8 cellular contexts compared by ENCODE assay signal in the genomic region with DNA sequence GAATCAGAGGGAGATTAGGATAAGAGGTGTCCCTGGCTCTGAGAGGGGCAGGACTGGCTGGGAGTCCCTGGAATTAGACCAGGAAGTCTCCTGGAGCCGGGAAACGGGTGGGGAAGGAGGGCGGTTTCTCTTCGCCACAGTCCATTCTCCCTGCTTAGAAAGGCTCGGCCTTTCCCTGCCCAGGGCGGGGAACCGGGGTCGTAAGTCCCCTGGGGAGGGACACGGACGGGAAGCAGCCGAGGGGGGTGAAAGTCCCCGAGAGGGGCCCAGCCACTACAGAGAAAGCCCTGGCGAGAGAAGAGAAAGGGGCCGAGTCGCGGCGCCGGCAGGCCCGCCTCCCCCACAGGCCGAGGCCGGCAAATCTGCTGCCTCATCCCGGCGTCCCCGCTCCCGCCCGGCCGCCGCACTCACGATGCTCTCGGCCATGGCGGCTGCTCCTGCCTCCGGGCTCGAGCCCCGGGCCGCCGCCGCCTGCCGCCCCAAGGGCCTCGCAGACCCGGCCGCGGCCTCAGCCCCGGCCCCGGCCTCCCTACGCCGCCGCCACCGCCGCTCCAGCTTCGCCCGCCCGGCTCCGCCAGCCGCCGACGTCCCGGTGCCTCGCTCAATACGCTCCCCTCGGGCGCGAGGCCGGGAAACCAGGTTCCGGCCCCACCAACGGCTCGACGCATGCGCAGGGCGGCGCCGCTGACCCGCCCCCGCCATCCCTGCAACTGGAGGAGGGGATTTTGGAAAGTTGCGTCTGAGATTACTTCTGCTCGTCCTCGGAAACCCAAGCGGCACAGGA. TPM values are rescaled to one million over a fixed set of nuclear protein-coding genes. Genes with fewer than 3 reads are reported as not detected.
DNase-seq lines count a peak whose midpoint lies in the region; FAIRE-seq and TF ChIP-seq lines count a peak whose summit lies in the region.

A gene (minus strand): TSS at position 608 of the 784 bp plus-strand sequence. CDS start 182 bp downstream, at position 426.
A gene (plus strand): TSS at position 692 of the 784 bp plus-strand sequence. CDS start 5,217 bp downstream, outside the sequence.

- H3K4me3 ChIP-seq in DOHH2 (ENCODE audit: low read length), result peak within 1 kb of the TSS; percentile 91
- H3K4me3 ChIP-seq in GM23248, result peak within 1 kb of the TSS; percentile 90
- H3K4me3 ChIP-seq in Loucy (ENCODE audit: low read length, poor library complexity, severe bottlenecking), result peak within 1 kb of the TSS; percentile 93
- H3K4me3 ChIP-seq in neuronal stem cell (ENCODE audit: low read length in 2 of 2), result peak within 1 kb of the TSS; percentile 82 to 99
- H3K4me3 ChIP-seq in subcutaneous abdominal adipose tissue (ENCODE audit: low read depth in 1 of 5, low read length in 5 of 5), result peak within 1 kb of the TSS; percentile 71 to 96 (median 90)

- H2BK5ac ChIP-seq in neuronal stem cell (ENCODE audit: low read length), result peak within 1 kb of the TSS; percentile 87

- peak within 1 kb of the TSS; percentile 66 for H3K4ac ChIP-seq in neuronal stem cell (ENCODE audit: low read length)

- no peak within 1 kb of the TSS for H2BK15ac ChIP-seq in neuronal stem cell (ENCODE audit: low read length)

- TF ChIP-seq CTCF in DOHH2 (IDR thresholded peaks at IDR 0.05; ENCODE audit: low read depth, low read length, poor library complexity, severe bottlenecking) (no peak), Loucy (conservative IDR thresholded peaks at IDR 0.05; ENCODE audit: low read length) (no peak)

- H3K4me2 ChIP-seq in DOHH2 (ENCODE audit: low read length) (peak within 1 kb of the TSS; percentile 89), GM23248 (ENCODE audit: unreplicated experiment) (peak within 1 kb of the TSS; percentile 89), Loucy (ENCODE audit: low read depth, low read length, poor library complexity, severe bottlenecking) (peak within 1 kb of the TSS; percentile 76), neuronal stem cell (ENCODE audit: insufficient read depth, low read length, poor library complexity, severe bottlenecking) (peak within 1 kb of the TSS; percentile 62)

- H3K14ac ChIP-seq in neuronal stem cell (ENCODE audit: low read length), result peak within 1 kb of the TSS; percentile 6

- peaks cover 51% of the 10 kb centered on the region for H3K79me2 ChIP-seq in DOHH2 (ENCODE audit: control insufficient read depth, low read length)
- peaks cover 50% of the 10 kb centered on the region for H3K79me2 ChIP-seq in GM23248 (ENCODE audit: insufficient read depth)
- H3K79me2 ChIP-seq in Loucy (ENCODE audit: insufficient read depth, low read length), result peaks cover 50% of the 10 kb centered on the region

- H3K27me3 ChIP-seq in DOHH2 (ENCODE audit: control insufficient read depth, low read length) (no peaks in the 10 kb centered on the region), GM23248 (replicated peaks; ENCODE audit: insufficient read depth) (no peaks in the 10 kb centered on the region), Loucy (ENCODE audit: insufficient read depth, low read length, poor library complexity, severe bottlenecking) (no peaks in the 10 kb centered on the region), neuronal stem cell (ENCODE audit: control insufficient read depth in 3 of 3, insufficient read depth in 3 of 3, low read depth in 1 of 3, low read length in 3 of 3) (no peaks in the 10 kb centered on the region), subcutaneous abdominal adipose tissue (ENCODE audit: control insufficient read depth in 5 of 5, insufficient read depth in 4 of 5, low read length in 5 of 5) (no peaks in the 10 kb centered on the region)

- peak within 1 kb of the TSS; percentile 16 for H3K23ac ChIP-seq in neuronal stem cell (ENCODE audit: low read depth, low read length, poor library complexity)

- peaks cover 14% of the 10 kb centered on the region for H3F3A ChIP-seq in DOHH2 (ENCODE audit: control insufficient read depth, insufficient read depth)
- no peaks in the 10 kb centered on the region for H3F3A ChIP-seq in GM23248 (ENCODE audit: insufficient read depth)
- no peaks in the 10 kb centered on the region for H3F3A ChIP-seq in Loucy (ENCODE audit: low read depth)

- no peak within 1 kb of the TSS for H4K91ac ChIP-seq in neuronal stem cell (ENCODE audit: low read depth, low read length, poor library complexity)

- H2AFZ ChIP-seq in GM23248, result peak within 1 kb of the TSS; percentile 95
- peak within 1 kb of the TSS; percentile 91 for H2AFZ ChIP-seq in Loucy (ENCODE audit: low read length)
- H2AFZ ChIP-seq in neuronal stem cell (ENCODE audit: low read length), result peak within 1 kb of the TSS; percentile 85

- H4K8ac ChIP-seq in neuronal stem cell (ENCODE audit: low read depth, low read length), result no peak within 1 kb of the TSS

- peak within 1 kb of the TSS; percentile 58 for H2BK12ac ChIP-seq in neuronal stem cell (ENCODE audit: low read length)

- H3K4me1 ChIP-seq in DOHH2 (ENCODE audit: control insufficient read depth, low read length), result peaks cover 36% of the 10 kb centered on the region
- peaks cover 20% of the 10 kb centered on the region for H3K4me1 ChIP-seq in GM23248 (ENCODE audit: insufficient read depth)
- H3K4me1 ChIP-seq in Loucy (ENCODE audit: insufficient read depth, low read length, poor library complexity, severe bottlenecking), result peaks cover 11% of the 10 kb centered on the region
- H3K4me1 ChIP-seq in neuronal stem cell (ENCODE audit: control insufficient read depth in 2 of 2, insufficient read depth in 1 of 2, low read depth in 1 of 2, low read length in 2 of 2), result peaks cover 6 to 8% of the 10 kb centered on the region in 2 donors
- H3K4me1 ChIP-seq in subcutaneous abdominal adipose tissue (ENCODE audit: control insufficient read depth in 5 of 5, insufficient read depth in 5 of 5, low read length in 5 of 5), result peaks cover 4 to 44% (median 26%) of the 10 kb centered on the region in 5 donors

- in situ Hi-C loops in GM23248 (cut with MboI), result no loop called here

- no peak within 1 kb of the TSS for H2BK120ac ChIP-seq in neuronal stem cell (ENCODE audit: low read depth, low read length)

- peak within 1 kb of the TSS; percentile 94 for H3K18ac ChIP-seq in neuronal stem cell (ENCODE audit: low read length)

- no peaks in the 10 kb centered on the region; the same call in 1 of the 2 replicates for H4K20me1 ChIP-seq in DOHH2 (ENCODE audit: control insufficient read depth, insufficient read depth, low read depth, low read length)
- H4K20me1 ChIP-seq in GM23248 (ENCODE audit: insufficient read depth), result peaks cover 7% of the 10 kb centered on the region; the same call in 1 of the 2 replicates
- peaks cover 26% of the 10 kb centered on the region for H4K20me1 ChIP-seq in Loucy (ENCODE audit: insufficient read depth, low read length, poor library complexity, severe bottlenecking)

- peaks cover 25% of the 10 kb centered on the region for H3K36me3 ChIP-seq in DOHH2 (ENCODE audit: control insufficient read depth, low read length)
- H3K36me3 ChIP-seq in GM23248 (ENCODE audit: low read depth), result peaks cover under 1% of the 10 kb centered on the region; the same call in 1 of the 2 replicates
- no peaks in the 10 kb centered on the region for H3K36me3 ChIP-seq in Loucy (ENCODE audit: insufficient read depth, low read length)
- H3K36me3 ChIP-seq in neuronal stem cell (replicated peaks in 1 of 2; ENCODE audit: control insufficient read depth in 2 of 2, insufficient read depth in 2 of 2, low read length in 2 of 2), result peaks cover 0 to 7% of the 10 kb centered on the region in 2 donors
- peaks cover 0 to 3% (median 0%) of the 10 kb centered on the region in 5 donors for H3K36me3 ChIP-seq in subcutaneous abdominal adipose tissue (ENCODE audit: control insufficient read depth in 5 of 5, insufficient read depth in 5 of 5, low read length in 5 of 5)

- no peaks in the 10 kb centered on the region for H3K9me3 ChIP-seq in DOHH2 (ENCODE audit: control insufficient read depth, insufficient read depth, low read length)
- H3K9me3 ChIP-seq in GM23248 (ENCODE audit: low read depth), result no peaks in the 10 kb centered on the region
- H3K9me3 ChIP-seq in Loucy (ENCODE audit: insufficient read depth, low read depth, low read length), result no peaks in the 10 kb centered on the region
- no peaks in the 10 kb centered on the region for H3K9me3 ChIP-seq in neuronal stem cell (replicated peaks in 1 of 2; ENCODE audit: control insufficient read depth in 2 of 2, insufficient read depth in 1 of 2, low read depth in 1 of 2, low read length in 2 of 2)
- no peaks in the 10 kb centered on the region for H3K9me3 ChIP-seq in subcutaneous abdominal adipose tissue (ENCODE audit: control insufficient read depth in 5 of 5, low read length in 5 of 5)

- peak within 1 kb of the TSS; percentile 92 for H2AK5ac ChIP-seq in neuronal stem cell (ENCODE audit: low read depth, low read length)

- FAIRE-seq in frontal cortex (lab: Jason Lieb, UNC), result no peak

- peak; percentile 93 for DNase-seq in GM23248
- peak; percentile 63 for DNase-seq in SHP77 treated with DMSO at 0.1 percent for 48 hours (lab: John Stamatoyannopoulos, UW)
- DNase-seq in activated naive CD4-positive, alpha-beta T cell (lab: John Stamatoyannopoulos, UW), result peak; percentile 47 to 78 (median 72)
- DNase-seq in frontal cortex (ENCODE audit: low spot score in 2 of 2), result peak; percentile 95
- DNase-seq in neuronal stem cell (ENCODE audit: low spot score), result peak; percentile 85

- H3K9ac ChIP-seq in GM23248 (peak within 1 kb of the TSS; percentile 94), Loucy (ENCODE audit: low read depth, low read length, poor library complexity, severe bottlenecking) (peak within 1 kb of the TSS; percentile 99), neuronal stem cell (ENCODE audit: low read depth, low read length, poor library complexity) (peak within 1 kb of the TSS; percentile 91), subcutaneous abdominal adipose tissue (ENCODE audit: low read length in 5 of 5) (peak within 1 kb of the TSS; percentile 95 to 100 (median 99))

- H3K9me2 ChIP-seq in DOHH2 (replicated peaks; ENCODE audit: control insufficient read depth, low read length) (no peaks in the 10 kb centered on the region), GM23248 (ENCODE audit: insufficient read depth) (no peaks in the 10 kb centered on the region), Loucy (replicated peaks; ENCODE audit: low read depth, low read length) (no peaks in the 10 kb centered on the region)

- H3K27ac ChIP-seq in DOHH2 (ENCODE audit: low read depth, low read length) (peak within 1 kb of the TSS; percentile 73), GM23248 (peak within 1 kb of the TSS; percentile 89), neuronal stem cell (replicated peaks; ENCODE audit: low read length) (peak within 1 kb of the TSS; percentile 68), subcutaneous abdominal adipose tissue (ENCODE audit: low read depth, low read length) (peak within 1 kb of the TSS; percentile 99)

- 1 to 2% methylated on average over 30 to 73 of the region's 77 CpGs for WGBS in GM23248 (ENCODE audit: low coverage in 1 of 2, low lambda C conversion rate in 2 of 2, missing lambda C conversion rate in 2 of 2), 2 experiments
- WGBS in neuronal stem cell (ENCODE audit: extremely low coverage in 2 of 2, insufficient read length in 2 of 2, insufficient replicate concordance in 1 of 2), 2 donors, result no CpG with 5 or more reads among the region's 77 CpGs

- H3K79me1 ChIP-seq in neuronal stem cell (ENCODE audit: low read depth, low read length), result peaks cover 3% of the 10 kb centered on the region

RNA-seq across cellular contexts. Expression of the first gene that starts in this region (rescaled TPM):
- 62.9 and 64.6 TPM in 2 replicates for total RNA-seq in GM23248 (2014; rRNA removed; shearing (Covaris generic))
- polyA plus RNA-seq in GM23248 (2016; fragmentation: Nextera tagmentation; extraction: Ambion mirVana), result 51.4 and 51.5 TPM in 2 replicates
- 39.9 TPM for total RNA-seq in frontal cortex
- polyA plus RNA-seq in neuronal stem cell (2013, experiment 1 of 2), result 54.2 TPM
- 54.2 TPM for polyA plus RNA-seq in neuronal stem cell (2013, experiment 2 of 2)

RNA-seq across cellular contexts. Expression of the second gene that starts in this region (rescaled TPM):
- total RNA-seq in GM23248 (2014; rRNA removed; shearing (Covaris generic)), result 2.6 and 3.9 TPM in 2 replicates
- polyA plus RNA-seq in GM23248 (2016; fragmentation: Nextera tagmentation; extraction: Ambion mirVana), result 3.4 and 4.7 TPM in 2 replicates
- not detected for total RNA-seq in frontal cortex
- polyA plus RNA-seq in neuronal stem cell (2013, experiment 1 of 2), result 1.3 TPM
- polyA plus RNA-seq in neuronal stem cell (2013, experiment 2 of 2), result 1.1 TPM

Comparison
In these comparisons a context has a peak if more than half of its experiments do, and no peak if none do; other contexts are left out.
1. Peak in every context shown above with its lines: DNase-seq, H3K4me3 ChIP-seq and H3K27ac ChIP-seq.